In the genomic region with DNA sequence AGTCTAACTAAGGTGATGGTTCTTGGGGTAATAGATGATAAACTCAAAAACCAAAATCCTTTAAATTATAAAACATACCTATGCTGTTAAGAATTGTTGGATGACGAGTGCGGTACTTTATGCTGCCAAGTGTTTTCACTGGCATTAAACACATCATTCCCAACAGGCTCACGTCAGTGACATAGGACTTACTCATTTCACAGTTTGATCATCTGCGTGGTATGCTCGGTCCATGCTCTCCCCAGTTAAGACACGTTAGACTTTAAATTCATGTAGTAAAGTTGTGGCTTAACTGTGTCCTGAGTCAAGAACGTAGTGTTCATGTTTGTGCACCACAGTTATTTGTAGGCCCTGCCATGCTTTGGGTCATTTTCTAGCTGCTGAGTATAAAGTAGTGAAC, we compare ENCODE assay signal across 18 cellular contexts.
A peak's percentile ranks its signal among the peaks of the same experiment; 100 is the strongest.
DNase-seq lines count a peak whose midpoint lies in the region; TF ChIP-seq lines count a peak whose summit lies in the region.
"Had no signal": no experiment of that assay in that cellular context is flagged by ENCODE, and none has a peak within 500 bp of the region (broad histone marks: within the 10 kb centered on the region; RNA-seq: fewer than 3 reads in every experiment).

No MANE protein-coding gene starts in this region.

- TF ChIP-seq CTCF in AG10803 (conservative IDR thresholded peaks at IDR 0.05; ENCODE audit: low read length) (no peak), astrocyte of the spinal cord (IDR thresholded peaks at IDR 0.05; ENCODE audit: low read depth, low read length) (no peak), retinal pigment epithelial cell (conservative IDR thresholded peaks at IDR 0.05; ENCODE audit: low read depth, low read length) (no peak)

- H3K4me3 ChIP-seq in AG10803 (ENCODE audit: low read length) = no peak overlapping the region
- no peak overlapping the region for H3K4me3 ChIP-seq in MG63
- H3K4me3 ChIP-seq in astrocyte of the spinal cord (ENCODE audit: low read depth, low read length) = no peak overlapping the region
- H3K4me3 ChIP-seq in retinal pigment epithelial cell (ENCODE audit: low read length) = no peak overlapping the region

- no peaks in the 10 kb centered on the region for H3K36me3 ChIP-seq in MG63

- 0 out of 2 replicates have a peak, but pooled peaks cover 2% of the 10 kb centered on the region for H3K9me3 ChIP-seq in MG63

- peak; percentile 40 for DNase-seq in AG10803 (ENCODE audit: low read depth)
- DNase-seq in MG63 = peak; percentile 50
- DNase-seq in astrocyte of the spinal cord (ENCODE audit: low read depth, low spot score) = peak; percentile 76
- peak; percentile 49 for DNase-seq in retinal pigment epithelial cell (ENCODE audit: low read depth)
- no peak for DNase-seq in DMS79 (lab: John Stamatoyannopoulos, UW)
- DNase-seq in NCI-H1694 treated with DMSO at 0.1 percent for 48 hours (lab: John Stamatoyannopoulos, UW) = no peak
- no peak for DNase-seq in putamen (ENCODE audit: low spot score)
- DNase-seq in NCI-H146 (lab: John Stamatoyannopoulos, UW) = no peak
- DNase-seq: C1 segment of cervical spinal cord; CD8-positive, alpha-beta memory T cell; DMS79 treated with DMSO at 0.1 percent for 48 hours; HFFc6; MM.1S; NCI-H1092 treated with DMSO at 0.1 percent for 48 hours; NCI-H2081 treated with DMSO at 0.1 percent for 48 hours; NCI-H446 treated with DMSO at 0.1 percent for 48 hours; NCI-H69; SIG-M5 had no signal

- H3K27me3 ChIP-seq in MG63 = no peaks in the 10 kb centered on the region

- in situ Hi-C loops in astrocyte of the spinal cord (cut with HindIII; ENCODE audit: low sequenced_read_pairs) = no loop called here

Comparison
In these comparisons a context has a peak if more than half of its experiments do, and no peak if none do; other contexts are left out.
1. DNase-seq: peak in AG10803 (single experiment), MG63 (single experiment), astrocyte of the spinal cord (single experiment) and retinal pigment epithelial cell (single experiment); none in DMS79 (single experiment), NCI-H1694 treated with DMSO at 0.1 percent for 48 hours (single experiment), putamen (single experiment) and NCI-H146 (single experiment).